Comparison of ENCODE assay signal across 8 cellular contexts in the genomic region with DNA sequence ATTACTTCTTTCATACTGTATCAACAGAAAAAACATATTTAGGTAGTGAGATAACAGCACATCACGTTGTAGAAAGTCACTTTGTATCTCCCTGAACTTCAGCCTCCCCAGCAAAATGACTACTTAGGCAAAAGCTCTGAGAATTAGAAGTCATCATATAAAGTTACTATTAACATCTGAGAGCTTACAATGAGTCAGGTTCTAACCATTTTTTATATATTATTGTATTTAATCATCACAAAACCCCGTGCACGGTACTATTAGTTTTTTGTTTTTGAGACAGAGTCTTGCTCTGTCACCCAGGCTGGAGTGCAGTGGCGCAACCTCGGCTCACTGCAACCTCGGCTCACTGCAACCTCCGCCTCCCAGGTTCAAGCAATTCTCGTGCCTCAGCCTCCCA. TPM values are rescaled to one million over a fixed set of nuclear protein-coding genes. Genes with fewer than 3 reads are reported as not detected.
A peak's percentile ranks its signal among the peaks of the same experiment; 100 is the strongest.
DNase-seq lines count a peak whose midpoint lies in the region; ATAC-seq and TF ChIP-seq lines count a peak whose summit lies in the region.
"Not testable (repeated sequence)": the region's sequence is repeated elsewhere in the genome, so short reads cannot be mapped to it uniquely, and the experiment has no call there.

No MANE protein-coding gene starts in this region.

- H3K27ac Mint-ChIP-seq in activated T-cell treated with anti-CD3 and anti-CD28 coated beads, Interleukin-2, amount 50 U/mL, for 72 hours: peak overlapping the region; percentile 48
- H3K27ac Mint-ChIP-seq in MCF 10A (ENCODE audit: low read depth, unreplicated experiment): peak overlapping the region; percentile 10
- peak overlapping the region; percentile 15 for H3K27ac Mint-ChIP-seq in stimulated activated naive B cell treated with anti-CD40 and anti-IgM and Interleukin-4, amounts not matched to agents 10 μg/mL and 1 μg/mL and 100 μg/mL, for 72 hours

- peaks cover 52% of the 10 kb centered on the region for H3F3A ChIP-seq in GM23248 (ENCODE audit: insufficient read depth)
- peaks cover 48% of the 10 kb centered on the region for H3F3A ChIP-seq in SK-N-SH (replicated peaks; ENCODE audit: insufficient read depth)

- not testable (repeated sequence) for TF ChIP-seq EP300 in SK-N-SH (IDR thresholded peaks at IDR 0.05; ENCODE audit: borderline replicate concordance in 1 of 2, low read depth in 1 of 2, low read length in 1 of 2)

- not testable (repeated sequence) for BruUV-seq in MCF 10A (replicated peaks; lab: Mats Ljungman, UMichigan)

- not testable (repeated sequence) for H3K4me3 ChIP-seq in AG09309 (ENCODE audit: control insufficient read depth, low read depth, low read length); GM23248; SK-N-SH (ENCODE audit: low read depth in 2 of 2, low read length in 1 of 2); fibroblast of the aortic adventitia (ENCODE audit: low read depth, low read length); muscle layer of duodenum (ENCODE audit: low read depth in 1 of 2, low read length in 2 of 2)

- H3K9me3 ChIP-seq in GM23248 (ENCODE audit: low read depth); SK-N-SH; muscle layer of duodenum (ENCODE audit: control insufficient read depth in 1 of 2, low read length in 2 of 2): not testable (repeated sequence)

- H3K9me3 Mint-ChIP-seq in activated T-cell treated with anti-CD3 and anti-CD28 coated beads, Interleukin-2, amount 50 U/mL, for 72 hours; MCF 10A (ENCODE audit: unreplicated experiment); stimulated activated naive B cell treated with anti-CD40 and anti-IgM and Interleukin-4, amounts not matched to agents 10 μg/mL and 1 μg/mL and 100 μg/mL, for 72 hours: not testable (repeated sequence)

- not testable (repeated sequence) for H2AFZ ChIP-seq in GM23248; SK-N-SH (ENCODE audit: low read depth)

- TF ChIP-seq CTCF in AG09309 (IDR thresholded peaks at IDR 0.05; ENCODE audit: control insufficient read depth, insufficient read depth, low read depth, low read length, missing control alignments); SK-N-SH (IDR thresholded peaks at IDR 0.05); MCF 10A (IDR thresholded peaks at IDR 0.05; ENCODE audit: unreplicated experiment); fibroblast of the aortic adventitia (IDR thresholded peaks at IDR 0.05; ENCODE audit: insufficient read depth, low read length): not testable (repeated sequence)

- CTCF ChIA-PET in SK-N-SH (lab: Yijun Ruan, JAX); MCF 10A (lab: Yijun Ruan, JAX): not testable (repeated sequence)

- WGBS in GM23248 (ENCODE audit: low coverage in 1 of 2, low lambda C conversion rate in 2 of 2, missing lambda C conversion rate in 2 of 2), 2 experiments: 43 to 50% methylated on average over 8 of the region's 8 CpGs
- 48% methylated on average over 8 of the region's 8 CpGs for WGBS in SK-N-SH (ENCODE audit: low lambda C conversion rate)

- peak overlapping the region; percentile 43 for H3K9ac ChIP-seq in GM23248
- H3K9ac ChIP-seq in SK-N-SH: peak overlapping the region; percentile 18; the same call in 1 of the 2 replicates

- peaks cover 99% of the 10 kb centered on the region for H3K79me2 ChIP-seq in GM23248 (ENCODE audit: insufficient read depth)
- H3K79me2 ChIP-seq in SK-N-SH (ENCODE audit: insufficient read depth): peaks cover 100% of the 10 kb centered on the region

- not testable (repeated sequence) for H3K9me2 ChIP-seq in GM23248 (ENCODE audit: insufficient read depth); SK-N-SH

- intact Hi-C loops in MCF 10A (cut with micrococcal nuclease): loop anchor here (5.0 kb wide), 1 partner anchor 165 kb away; no protein-coding TSS in a partner anchor

- H3K27me3 Mint-ChIP-seq in activated T-cell treated with anti-CD3 and anti-CD28 coated beads, Interleukin-2, amount 50 U/mL, for 72 hours (ENCODE audit: low read depth); MCF 10A (ENCODE audit: insufficient read depth, unreplicated experiment); stimulated activated naive B cell treated with anti-CD40 and anti-IgM and Interleukin-4, amounts not matched to agents 10 μg/mL and 1 μg/mL and 100 μg/mL, for 72 hours: not testable (repeated sequence)

- H3K4me3 Mint-ChIP-seq in activated T-cell treated with anti-CD3 and anti-CD28 coated beads, Interleukin-2, amount 50 U/mL, for 72 hours: peak overlapping the region in 1 of 2 donors; percentile 34
- H3K4me3 Mint-ChIP-seq in MCF 10A (ENCODE audit: unreplicated experiment); stimulated activated naive B cell treated with anti-CD40 and anti-IgM and Interleukin-4, amounts not matched to agents 10 μg/mL and 1 μg/mL and 100 μg/mL, for 72 hours: not testable (repeated sequence)

- H3K4me1 ChIP-seq in GM23248 (ENCODE audit: insufficient read depth) (peaks cover 48% of the 10 kb centered on the region), SK-N-SH (ENCODE audit: control insufficient read depth in 1 of 2, insufficient read depth in 2 of 2, low read depth in 1 of 2, low read length in 1 of 2) (peaks cover 3 to 38% of the 10 kb centered on the region in 2 experiments; a peak in 3 of 4 replicates), muscle layer of duodenum (ENCODE audit: control insufficient read depth in 1 of 2, insufficient read depth in 2 of 2, low read length in 2 of 2) (peaks cover 4 to 41% of the 10 kb centered on the region in 2 donors)

- H3K36me3 ChIP-seq in GM23248 (ENCODE audit: low read depth) (peaks cover 72% of the 10 kb centered on the region), SK-N-SH (replicated peaks in 1 of 2; ENCODE audit: control insufficient read depth in 1 of 2, insufficient read depth in 2 of 2, low read length in 1 of 2) (peaks cover 61 to 81% of the 10 kb centered on the region in 2 experiments), muscle layer of duodenum (ENCODE audit: control insufficient read depth in 1 of 2, insufficient read depth in 2 of 2, low read length in 2 of 2) (peaks cover 32 to 47% of the 10 kb centered on the region in 2 donors)

- peak in 1 of 2 donors; percentile 48 for ATAC-seq in activated T-cell treated with anti-CD3 and anti-CD28 coated beads, Interleukin-2, amount 50 U/mL, for 72 hours (replicated peaks in 1 of 2)
- not testable (repeated sequence) for ATAC-seq in stimulated activated naive B cell treated with anti-CD40 and anti-IgM and Interleukin-4, amounts not matched to agents 10 μg/mL and 1 μg/mL and 100 μg/mL, for 72 hours (replicated peaks)

- peaks cover 15% of the 10 kb centered on the region; the same call in 1 of the 2 replicates for H4K20me1 ChIP-seq in GM23248 (ENCODE audit: insufficient read depth)
- H4K20me1 ChIP-seq in SK-N-SH (ENCODE audit: insufficient read depth): peaks cover 90% of the 10 kb centered on the region

- not testable (repeated sequence) for H3K27me3 ChIP-seq in GM23248 (replicated peaks; ENCODE audit: insufficient read depth); SK-N-SH (ENCODE audit: insufficient read depth); muscle layer of duodenum (ENCODE audit: low read depth, low read length)

- H3K4me2 ChIP-seq in GM23248 (ENCODE audit: unreplicated experiment) (peak overlapping the region; percentile 49), SK-N-SH (peak overlapping the region; percentile 48; the same call in 1 of the 2 replicates)

- H3K27ac ChIP-seq in GM23248 (peak overlapping the region; percentile 85), SK-N-SH (ENCODE audit: low read depth in 2 of 2, low read length in 1 of 2) (peak overlapping the region in 1 of 2 experiments; percentile 81; a peak in 2 of 4 replicates), muscle layer of duodenum (ENCODE audit: low read length) (peak overlapping the region; percentile 57)

- in situ Hi-C loops in GM23248 (cut with MboI): not testable (repeated sequence)

- peaks cover 63% of the 10 kb centered on the region for H3K4me1 Mint-ChIP-seq in activated T-cell treated with anti-CD3 and anti-CD28 coated beads, Interleukin-2, amount 50 U/mL, for 72 hours (ENCODE audit: low read depth)
- peaks cover 33% of the 10 kb centered on the region for H3K4me1 Mint-ChIP-seq in MCF 10A (ENCODE audit: insufficient read depth, unreplicated experiment)
- peaks cover 28 to 57% of the 10 kb centered on the region in 2 donors for H3K4me1 Mint-ChIP-seq in stimulated activated naive B cell treated with anti-CD40 and anti-IgM and Interleukin-4, amounts not matched to agents 10 μg/mL and 1 μg/mL and 100 μg/mL, for 72 hours

- DNase-seq in AG09309 (ENCODE audit: low read depth) (peak; percentile 31), GM23248 (peak; percentile 87), fibroblast of the aortic adventitia (ENCODE audit: low read depth) (peak; percentile 47)
- DNase-seq in SK-N-SH; activated T-cell treated with anti-CD3 and anti-CD28 coated beads, Interleukin-2, amount 50 U/mL, for 72 hours; MCF 10A (ENCODE audit: unreplicated experiment); stimulated activated naive B cell treated with anti-CD40 and anti-IgM and Interleukin-4, amounts not matched to agents 10 μg/mL and 1 μg/mL and 100 μg/mL, for 72 hours: not testable (repeated sequence)

- peaks cover 19 to 48% of the 10 kb centered on the region in 2 donors for H3K36me3 Mint-ChIP-seq in activated T-cell treated with anti-CD3 and anti-CD28 coated beads, Interleukin-2, amount 50 U/mL, for 72 hours (ENCODE audit: insufficient read depth in 2 of 2)
- peaks cover 69% of the 10 kb centered on the region for H3K36me3 Mint-ChIP-seq in MCF 10A (ENCODE audit: insufficient read depth, unreplicated experiment)
- H3K36me3 Mint-ChIP-seq in stimulated activated naive B cell treated with anti-CD40 and anti-IgM and Interleukin-4, amounts not matched to agents 10 μg/mL and 1 μg/mL and 100 μg/mL, for 72 hours: peaks cover 32 to 54% of the 10 kb centered on the region in 2 donors

- not testable (repeated sequence) for TF ChIP-seq RAD21 in SK-N-SH (IDR thresholded peaks at IDR 0.05; ENCODE audit: low read length)

- POLR2A ChIA-PET in SK-N-SH (lab: Yijun Ruan, JAX): not testable (repeated sequence)
- POLR2A ChIA-PET in MCF 10A (lab: Yijun Ruan, JAX): interaction anchor here (0.6 to 1.2 kb wide), 4 partner anchors 8 to 127 kb away, joined by 3 to 6 read pairs (median 3); no protein-coding TSS in a partner anchor

RNA-seq across cellular contexts. Expression of gene KIF5B, which starts 13.5 kb away (rescaled TPM):
- 133 and 137 TPM in 2 replicates for total RNA-seq in GM23248 (2014; rRNA removed; shearing (Covaris generic))
- polyA plus RNA-seq in GM23248 (2016; fragmentation: Nextera tagmentation; extraction: Ambion mirVana): 79.6 and 81.5 TPM in 2 replicates
- polyA plus RNA-seq in SK-N-SH (2012; rRNA removed): 15.7 and 18.2 TPM in 2 replicates
- polyA plus RNA-seq in SK-N-SH (2012; cell fraction: cytosol; rRNA removed): 26.0 and 34.5 TPM in 2 replicates
- polyA plus RNA-seq in SK-N-SH (2012; cell fraction: nucleus; rRNA removed): 8.1 and 17.2 TPM in 2 replicates
- total RNA-seq in activated T-cell treated with anti-CD3 and anti-CD28 coated beads, Interleukin-2, amount 50 U/mL, for 72 hours: 10 to 100 TPM; 68.7 to 74.4 TPM
- 150 and 187 TPM in 2 replicates for total RNA-seq in MCF 10A (2022)
- total RNA-seq in fibroblast of the aortic adventitia (ENCODE audit: low replicate concordance): 132 and 169 TPM in 2 replicates
